Comparison of ENCODE assay signal across 31 cellular contexts in the genomic region with DNA sequence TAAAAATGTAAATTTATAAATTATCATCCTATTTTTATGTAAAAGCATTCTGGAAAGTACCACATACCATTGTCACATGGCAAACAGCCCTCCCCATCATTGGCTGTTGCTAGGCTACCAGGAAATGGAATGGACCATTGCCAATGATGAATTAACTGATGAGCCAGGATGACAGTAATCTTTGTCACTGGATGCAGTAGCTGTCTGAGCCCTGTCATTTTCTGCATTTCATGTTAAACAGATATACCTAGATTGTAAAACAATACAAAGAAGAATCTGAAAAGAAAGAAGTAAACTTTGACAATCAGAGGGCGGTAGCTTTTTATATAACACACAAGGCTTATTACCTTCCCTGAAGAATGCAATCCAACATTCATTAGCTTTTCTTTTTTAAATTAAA.
"Had no signal": no experiment of that assay in that cellular context is flagged by ENCODE, and none has a peak within 500 bp of the region (broad histone marks: within the 10 kb centered on the region; RNA-seq: fewer than 3 reads in every experiment).

No MANE protein-coding gene starts in this region.

- H3K36me3 Mint-ChIP-seq: activated naive CD8-positive, alpha-beta T cell had no signal

- H3K27ac Mint-ChIP-seq: activated CD4-positive, alpha-beta memory T cell treated with anti-CD3 and anti-CD28 coated beads, Interleukin-2, amount 10 ng/mL, durations not matched to agents 7 days and 5 days; activated CD4-positive, alpha-beta T cell treated with anti-CD3 and anti-CD28 coated beads for 36 hours; activated CD4-positive, alpha-beta T cell treated with anti-CD3 and anti-CD28 coated beads, Interleukin-2, amount 10 ng/mL, durations not matched to agents 24 days and 14 days; activated naive CD8-positive, alpha-beta T cell; activated T-helper 17 cell treated with anti-CD3 and anti-CD28 coated beads, Interleukin-2, amount 50 U/mL, for 72 hours; effector memory CD8-positive, alpha-beta T cell; T-helper 17 cell; T-helper 2 cell treated with Interferon-gamma antibody and Interleukin-4, amounts not matched to agents 5 μg/mL and 100 μg/mL, for 36 hours had no signal

- FAIRE-seq: astrocyte, colon had no signal

- H3K9me3 ChIP-seq: esophagus muscularis mucosa, gastrocnemius medialis, heart left ventricle had no signal

- H3K4me1 Mint-ChIP-seq: activated CD4-positive, alpha-beta memory T cell treated with anti-CD3 and anti-CD28 coated beads, Interleukin-2, amount 10 ng/mL, durations not matched to agents 7 days and 5 days; activated CD4-positive, alpha-beta T cell treated with anti-CD3 and anti-CD28 coated beads, Interleukin-2, amount 10 ng/mL, durations not matched to agents 24 days and 14 days; activated T-helper 17 cell treated with anti-CD3 and anti-CD28 coated beads, Interleukin-2, amount 50 U/mL, for 72 hours; T-helper 17 cell had no signal

- H3K9me3 Mint-ChIP-seq: activated CD4-positive, alpha-beta memory T cell treated with anti-CD3 and anti-CD28 coated beads, Interleukin-2, amount 10 ng/mL, durations not matched to agents 7 days and 5 days; activated CD4-positive, alpha-beta T cell treated with anti-CD3 and anti-CD28 coated beads, Interleukin-2, amount 10 ng/mL, durations not matched to agents 24 days and 14 days; activated T-cell treated with anti-CD3 and anti-CD28 coated beads, Interleukin-2, amount 50 U/mL, for 4 hours; activated T-helper 17 cell treated with anti-CD3 and anti-CD28 coated beads, Interleukin-2, amount 50 U/mL, for 72 hours; T-helper 2 cell treated with Interferon-gamma antibody and Interleukin-4, amounts not matched to agents 5 μg/mL and 100 μg/mL, for 36 hours had no signal

- H3K4me1 ChIP-seq: esophagus muscularis mucosa, foreskin keratinocyte, gastrocnemius medialis, heart left ventricle had no signal

- H3K27ac ChIP-seq: esophagus muscularis mucosa, foreskin keratinocyte, gastrocnemius medialis, heart left ventricle, WERI-Rb-1 had no signal

- H3K36me3 ChIP-seq: esophagus muscularis mucosa, gastrocnemius medialis, heart left ventricle, WERI-Rb-1 had no signal

- H3K4me3 Mint-ChIP-seq: activated CD4-positive, alpha-beta memory T cell treated with anti-CD3 and anti-CD28 coated beads, Interleukin-2, amount 10 ng/mL, durations not matched to agents 7 days and 5 days; activated CD4-positive, alpha-beta T cell treated with anti-CD3 and anti-CD28 coated beads for 36 hours; activated CD4-positive, alpha-beta T cell treated with anti-CD3 and anti-CD28 coated beads, Interleukin-2, amount 10 ng/mL, durations not matched to agents 24 days and 14 days; activated naive CD8-positive, alpha-beta T cell; activated T-cell treated with anti-CD3 and anti-CD28 coated beads, Interleukin-2, amount 50 U/mL, for 4 hours; activated T-helper 17 cell treated with anti-CD3 and anti-CD28 coated beads, Interleukin-2, amount 50 U/mL, for 72 hours; effector memory CD8-positive, alpha-beta T cell; T-helper 17 cell; T-helper 2 cell treated with Interferon-gamma antibody and Interleukin-4, amounts not matched to agents 5 μg/mL and 100 μg/mL, for 36 hours had no signal

- H3K4me3 ChIP-seq: esophagus muscularis mucosa, gastrocnemius medialis, heart left ventricle had no signal

- H3K27me3 ChIP-seq: foreskin keratinocyte, gastrocnemius medialis had no signal

- ATAC-seq: activated CD4-positive, alpha-beta T cell treated with anti-CD3 and anti-CD28 coated beads for 36 hours; activated T-cell treated with anti-CD3 and anti-CD28 coated beads, Interleukin-2, amount 50 U/mL, for 4 hours; activated T-helper 17 cell treated with anti-CD3 and anti-CD28 coated beads, Interleukin-2, amount 50 U/mL, for 72 hours; effector memory CD8-positive, alpha-beta T cell; foreskin keratinocyte; gastrocnemius medialis; heart left ventricle; T-helper 17 cell had no signal

- H3K27me3 Mint-ChIP-seq: activated CD4-positive, alpha-beta memory T cell treated with anti-CD3 and anti-CD28 coated beads, Interleukin-2, amount 10 ng/mL, durations not matched to agents 7 days and 5 days; activated CD4-positive, alpha-beta T cell treated with anti-CD3 and anti-CD28 coated beads for 36 hours; activated CD4-positive, alpha-beta T cell treated with anti-CD3 and anti-CD28 coated beads, Interleukin-2, amount 10 ng/mL, durations not matched to agents 24 days and 14 days; activated naive CD8-positive, alpha-beta T cell; effector memory CD8-positive, alpha-beta T cell; T-helper 17 cell had no signal

- DNase-seq: activated CD4-positive, alpha-beta memory T cell treated with anti-CD3 and anti-CD28 coated beads, Interleukin-2, amount 10 ng/mL, durations not matched to agents 7 days and 5 days; activated CD4-positive, alpha-beta T cell treated with anti-CD3 and anti-CD28 coated beads for 36 hours; activated CD4-positive, alpha-beta T cell treated with anti-CD3 and anti-CD28 coated beads, Interleukin-2, amount 10 ng/mL, durations not matched to agents 24 days and 14 days; activated CD4-positive, alpha-beta T cell treated with anti-CD3 and anti-CD28 coated beads, Interleukin-2, amount 50 U/mL, for 4 hours; activated CD4-positive, CD25-positive, alpha-beta regulatory T cell; activated CD4-positive, CD25-positive, alpha-beta regulatory T cell treated with anti-CD3 and anti-CD28 coated beads, Interleukin-2, amount 50 U/mL, for 72 hours; activated effector memory CD4-positive, alpha-beta T cell treated with Interleukin-2 at 50 U/mL for 16 hours; activated gamma-delta T cell treated with Interleukin-2 at 50 U/mL for 16 hours; activated naive CD4-positive, alpha-beta T cell treated with anti-CD3 and anti-CD28 coated beads, Interleukin-2, amount 50 U/mL, for 16 hours; activated naive CD4-positive, alpha-beta T cell treated with Interleukin-2 at 50 U/mL for 16 hours; activated T-cell treated with anti-CD3 and anti-CD28 coated beads, Interleukin-2, amount 50 U/mL, for 4 hours; amniotic stem cell; anterior cingulate cortex; cortex of kidney; dermis blood vessel endothelial cell; effector CD4-positive, alpha-beta T cell; effector memory CD8-positive, alpha-beta T cell; erythroblast; foreskin keratinocyte; gastrocnemius medialis; glutamatergic neuron; heart left ventricle; T-helper 17 cell; T1000; WERI-Rb-1 had no signal
